In the genomic region with DNA sequence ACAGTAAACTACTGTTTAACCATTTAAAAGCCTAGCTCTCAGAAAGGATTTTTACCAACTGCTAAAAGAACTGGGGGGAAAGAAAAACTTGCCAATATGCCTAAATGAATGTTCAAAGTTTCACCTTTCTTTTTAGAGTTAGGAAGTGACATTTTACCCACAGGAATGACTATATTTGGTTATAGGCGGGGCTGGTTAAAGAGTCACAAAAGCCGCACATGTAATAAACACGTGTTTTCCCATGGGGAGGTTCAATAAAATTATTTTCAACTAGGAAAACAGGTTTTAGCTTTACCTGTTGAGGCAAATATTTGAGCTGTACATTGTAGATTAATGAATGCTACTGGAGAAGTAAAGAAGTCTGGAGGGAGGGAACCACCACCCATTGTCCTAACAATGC, we compare ENCODE assay signal across 17 cellular contexts. TPM values are rescaled to one million over a fixed set of nuclear protein-coding genes. Genes with fewer than 3 reads are reported as not detected.
DNase-seq lines count a peak whose midpoint lies in the region; ATAC-seq and TF ChIP-seq lines count a peak whose summit lies in the region.
"Had no signal": no experiment of that assay in that cellular context is flagged by ENCODE, and none has a peak within 500 bp of the region (broad histone marks: within the 10 kb centered on the region; RNA-seq: fewer than 3 reads in every experiment).

No MANE protein-coding gene starts in this region.

- TF ChIP-seq CTCF in GM12864 (IDR thresholded peaks at IDR 0.05; ENCODE audit: low read depth, low read length, missing control alignments) (no peak), activated B cell treated with CpG ODN at 0.5 μM for 24 hours (IDR thresholded peaks at IDR 0.05) (no peak), WERI-Rb-1 (IDR thresholded peaks at IDR 0.05; ENCODE audit: low read depth, low read length) (no peak)

- H3K4me3 ChIP-seq in GM12864 (ENCODE audit: low read depth, low read length): peak overlapping the region; percentile 14
- no peak overlapping the region for H3K4me3 ChIP-seq in mucosa of stomach (ENCODE audit: low read length)
- no peak overlapping the region for H3K4me3 ChIP-seq in WERI-Rb-1 (ENCODE audit: low read depth, low read length)
- H3K4me3 ChIP-seq: BLaER1 treated with 17β-estradiol and CSF1 and Interleukin-3, amounts not matched to agents 10 nM and 100 nM; left lung had no signal

- CTCF ChIA-PET in activated B cell treated with CpG ODN at 0.5 μM for 24 hours (lab: Charles Lee): no interaction called here

- peaks cover 6% of the 10 kb centered on the region for H3K9me3 Mint-ChIP-seq in activated B cell treated with CpG ODN at 0.5 μM for 24 hours
- H3K9me3 Mint-ChIP-seq: activated naive CD4-positive, alpha-beta T cell treated with anti-CD3 and anti-CD28 coated beads for 36 hours had no signal

- no peak overlapping the region for H3K27ac ChIP-seq in WERI-Rb-1
- H3K27ac ChIP-seq: BLaER1 treated with 17β-estradiol and CSF1 and Interleukin-3, amounts not matched to agents 10 nM and 100 nM; left lung; parathyroid adenoma had no signal

- peak overlapping the region; percentile 54 for H3K9ac ChIP-seq in mucosa of stomach (ENCODE audit: low read length)
- H3K9ac ChIP-seq: BLaER1 treated with 17β-estradiol and CSF1 and Interleukin-3, amounts not matched to agents 10 nM and 100 nM; parathyroid adenoma had no signal

- H3K4me1 Mint-ChIP-seq in activated B cell treated with CpG ODN at 0.5 μM for 24 hours: peaks cover 30% of the 10 kb centered on the region

- intact Hi-C loops in activated B cell treated with CpG ODN at 0.5 μM for 24 hours (cut with micrococcal nuclease): loop anchor here (1.0 to 5.0 kb wide), 4 partner anchors 38 to 70 kb away; a partner anchor contains a TSS

- no peaks in the 10 kb centered on the region for H3K36me3 ChIP-seq in mucosa of stomach (ENCODE audit: control insufficient read depth, insufficient read depth, low read length)
- H3K36me3 ChIP-seq in WERI-Rb-1: no peaks in the 10 kb centered on the region

- DNase-seq in GM12864 (ENCODE audit: low read depth) (no peak), activated B cell treated with CpG ODN at 0.5 μM for 24 hours (no peak), NCI-H1092 (lab: John Stamatoyannopoulos, UW) (no peak), hepatic stellate cell (ENCODE audit: low spot score) (no peak), NCI-H226 (no peak), WERI-Rb-1 (no peak)
- DNase-seq: activated CD4-positive, alpha-beta T cell treated with anti-CD3 and anti-CD28 coated beads, Interleukin-2, amount 50 U/mL, for 4 hours; activated naive CD4-positive, alpha-beta T cell treated with anti-CD3 and anti-CD28 coated beads for 36 hours; cortex of kidney; left lung; NCI-H345; stimulated activated CD4-positive, alpha-beta T cell treated with anti-CD3 and anti-CD28 coated beads, Interleukin-4, amount 100 ng/mL, for 4 hours; SW 1271 had no signal

- H3K4me1 ChIP-seq in mucosa of stomach (ENCODE audit: control insufficient read depth, insufficient read depth, low read length): peaks cover 18% of the 10 kb centered on the region
- H3K4me1 ChIP-seq: BLaER1 treated with 17β-estradiol and CSF1 and Interleukin-3, amounts not matched to agents 10 nM and 100 nM; left lung; parathyroid adenoma had no signal

- peak overlapping the region; percentile 79 for H3K27ac Mint-ChIP-seq in activated B cell treated with CpG ODN at 0.5 μM for 24 hours
- H3K27ac Mint-ChIP-seq: activated naive CD4-positive, alpha-beta T cell treated with anti-CD3 and anti-CD28 coated beads for 36 hours had no signal

- H3K4me3 Mint-ChIP-seq in activated B cell treated with CpG ODN at 0.5 μM for 24 hours: peak overlapping the region; percentile 81
- H3K4me3 Mint-ChIP-seq: activated naive CD4-positive, alpha-beta T cell treated with anti-CD3 and anti-CD28 coated beads for 36 hours had no signal

- POLR2A ChIA-PET in activated B cell treated with CpG ODN at 0.5 μM for 24 hours (lab: Charles Lee): interaction anchor here (1.0 to 2.5 kb wide), 8 partner anchors 40 to 110 kb away, joined by 3 to 15 read pairs (median 6); a partner anchor contains a TSS

- peaks cover 44% of the 10 kb centered on the region for H3K36me3 Mint-ChIP-seq in activated B cell treated with CpG ODN at 0.5 μM for 24 hours (ENCODE audit: low read depth)

- ATAC-seq in HG03095 (IDR thresholded peaks at IDR 0.05; ENCODE audit: unreplicated experiment) (peak; percentile 77), activated B cell treated with CpG ODN at 0.5 μM for 24 hours (ENCODE audit: low read depth) (peak; percentile 76)
- ATAC-seq: left lung had no signal

- H3K9me3 ChIP-seq in mucosa of stomach (ENCODE audit: control insufficient read depth, low read length) (no peaks in the 10 kb centered on the region), WERI-Rb-1 (ENCODE audit: severe bottlenecking) (peaks cover 4% of the 10 kb centered on the region)
- H3K9me3 ChIP-seq: left lung had no signal

- H3K27me3 ChIP-seq in mucosa of stomach (ENCODE audit: control insufficient read depth, insufficient read depth, low read length) (no peaks in the 10 kb centered on the region), WERI-Rb-1 (ENCODE audit: insufficient read depth, low read depth, severe bottlenecking) (no peaks in the 10 kb centered on the region)
- H3K27me3 ChIP-seq: BLaER1 treated with 17β-estradiol and CSF1 and Interleukin-3, amounts not matched to agents 10 nM and 100 nM; left lung had no signal

- no peaks in the 10 kb centered on the region for H3K27me3 Mint-ChIP-seq in activated B cell treated with CpG ODN at 0.5 μM for 24 hours

RNA-seq across cellular contexts. Expression of a gene that starts 41.6 kb away (rescaled TPM):
- 40.6 and 43.3 TPM in 2 replicates for total RNA-seq in activated B cell treated with CpG ODN at 0.5 μM for 24 hours
